15 cellular contexts compared by ENCODE assay signal in genomic region chr14:30035361-30035760, GRCh38.
DNase-seq lines count a peak whose midpoint lies in the region; ATAC-seq and TF ChIP-seq lines count a peak whose summit lies in the region.
"Had no signal": no experiment of that assay in that cellular context is flagged by ENCODE, and none has a peak within 500 bp of the region (broad histone marks: within the 10 kb centered on the region; RNA-seq: fewer than 3 reads in every experiment).

No MANE protein-coding gene starts in this region.

- H3K9ac ChIP-seq in neural cell (ENCODE audit: low read length), result no peak overlapping the region

- H3K9me2 ChIP-seq in neural cell (ENCODE audit: insufficient read depth, low read length), result no peaks in the 10 kb centered on the region

- no peaks in the 10 kb centered on the region for H3K36me3 ChIP-seq in neural cell (ENCODE audit: insufficient read depth, low read length)
- H3K36me3 ChIP-seq: HAP-1 had no signal

- no peak overlapping the region for H2AFZ ChIP-seq in neural cell (ENCODE audit: low read depth, low read length)

- no peaks in the 10 kb centered on the region for H3K9me3 ChIP-seq in neural cell (ENCODE audit: low read length)
- H3K9me3 ChIP-seq: Caco-2 had no signal

- peak overlapping the region; percentile 9 for H3K4me2 ChIP-seq in neural cell (ENCODE audit: low read length)

- TF ChIP-seq RAD21 in neural cell (conservative IDR thresholded peaks at IDR 0.05), result no peak

- TF ChIP-seq CTCF in neural cell (IDR thresholded peaks at IDR 0.05; ENCODE audit: poor library complexity, severe bottlenecking), result no peak

- peak overlapping the region; percentile 1 for H3K4me3 ChIP-seq in neural cell (ENCODE audit: low read length)
- H3K4me3 ChIP-seq: HAP-1 had no signal

- no peaks in the 10 kb centered on the region for H3K79me2 ChIP-seq in neural cell (replicated peaks; ENCODE audit: insufficient read depth, low read length)

- ATAC-seq in GM19452 (IDR thresholded peaks at IDR 0.05; ENCODE audit: unreplicated experiment) (no peak), HG02884 (IDR thresholded peaks at IDR 0.05; ENCODE audit: unreplicated experiment) (no peak)

- TF ChIP-seq EP300 in neural cell (conservative IDR thresholded peaks at IDR 0.05; ENCODE audit: poor library complexity, severe bottlenecking), result peak; percentile 92

- no peaks in the 10 kb centered on the region for H3K27me3 ChIP-seq in neural cell (ENCODE audit: insufficient read depth, low read depth, low read length)

- DNase-seq in COR-L47 (lab: John Stamatoyannopoulos, UW) (peak; percentile 7), NCI-H1417 (lab: John Stamatoyannopoulos, UW) (peak in 2 of 3 experiments; percentile 37 to 89), NCI-H2227 treated with DMSO at 0.1 percent for 48 hours (lab: John Stamatoyannopoulos, UW) (peak; percentile 29)
- DNase-seq in activated CD8-positive, alpha-beta memory T cell treated with anti-CD3 and anti-CD28 coated beads, Interleukin-2, amount 50 U/mL, for 4 hours, result no peak
- DNase-seq: C1 segment of cervical spinal cord; Caco-2; CD4-positive, alpha-beta memory T cell; DMS153; DND-41; GOT3; HFFc6 had no signal

- H4K20me1 ChIP-seq in neural cell (ENCODE audit: insufficient read depth), result no peaks in the 10 kb centered on the region

- H3K27ac ChIP-seq in neural cell (ENCODE audit: low read length), result peak overlapping the region; percentile 72

- peaks cover 6% of the 10 kb centered on the region for H3F3A ChIP-seq in neural cell (ENCODE audit: insufficient read depth, low read length, poor library complexity, severe bottlenecking)

TF ChIP-seq in neural cell, 6 proteins besides CTCF, POLR2A, EP300 and RAD21:
- no peak for TF ChIP-seq REST (IDR thresholded peaks at IDR 0.05; ENCODE audit: borderline replicate concordance)
- TF ChIP-seq TAF1 (IDR thresholded peaks at IDR 0.05; ENCODE audit: low read depth), result no peak
- TF ChIP-seq MXI1 (conservative IDR thresholded peaks at IDR 0.05; ENCODE audit: poor library complexity, severe bottlenecking), result no peak
- TF ChIP-seq SMC3 (conservative IDR thresholded peaks at IDR 0.05; ENCODE audit: poor library complexity), result no peak
- TF ChIP-seq POLR2AphosphoS5 (IDR thresholded peaks at IDR 0.05), result peak; percentile 35
- TF ChIP-seq EZH2 (IDR thresholded peaks at IDR 0.05; ENCODE audit: borderline replicate concordance, insufficient read depth, low read length, poor library complexity, severe bottlenecking), result no peak
